In the genomic region with DNA sequence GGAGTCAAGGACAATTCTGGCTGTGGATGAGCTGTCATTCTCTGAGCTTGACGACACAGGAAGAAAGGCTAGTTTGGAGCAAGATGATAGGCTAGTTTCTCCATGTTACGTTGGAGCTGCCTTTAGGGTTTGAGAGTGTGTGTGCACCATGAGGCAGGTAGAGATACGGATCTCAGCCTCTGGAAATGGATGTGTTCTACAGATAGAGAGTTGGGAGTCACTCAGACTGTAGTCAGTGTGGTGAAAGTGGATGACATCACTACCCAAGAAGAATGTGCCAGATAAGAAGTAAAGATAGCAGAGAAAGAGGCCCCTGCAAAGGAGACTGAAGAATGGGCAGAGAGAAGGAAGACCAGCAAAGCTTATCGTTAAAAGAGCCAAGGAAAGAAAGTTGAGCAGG, we compare ENCODE assay signal across 18 cellular contexts. TPM values are rescaled to one million over a fixed set of nuclear protein-coding genes. Genes with fewer than 3 reads are reported as not detected.
"Had no signal": no experiment of that assay in that cellular context is flagged by ENCODE, and none has a peak within 500 bp of the region (broad histone marks: within the 10 kb centered on the region; RNA-seq: fewer than 3 reads in every experiment).

No MANE protein-coding gene starts in this region.

- DNase-seq: activated CD4-positive, alpha-beta T cell treated with anti-CD3 and anti-CD28 coated beads, Interleukin-2, amount 10 ng/mL, durations not matched to agents 7 days and 5 days; activated CD4-positive, CD25-positive, alpha-beta regulatory T cell; activated naive CD4-positive, alpha-beta T cell treated with anti-CD3 and anti-CD28 coated beads, Interleukin-2, amount 50 U/mL, for 16 hours; activated T-cell treated with anti-CD3 and anti-CD28 coated beads for 4 hours; amygdala; sigmoid colon; stimulated activated CD4-positive, alpha-beta T cell treated with anti-CD3 and anti-CD28 coated beads, Interleukin-2, amount 100 ng/mL, for 48 hours; T-helper 17 cell had no signal

- ATAC-seq: T-helper 17 cell had no signal

- H3K9me3 ChIP-seq: sigmoid colon had no signal

- H3K36me3 ChIP-seq: sigmoid colon had no signal

- FAIRE-seq: TTC549 had no signal

- H3K9me3 Mint-ChIP-seq: activated CD4-positive, alpha-beta T cell treated with anti-CD3 and anti-CD28 coated beads, Interleukin-2, amount 10 ng/mL, durations not matched to agents 7 days and 5 days; stimulated activated naive CD8-positive, alpha-beta T cell treated with anti-CD3 and anti-CD28 coated beads, Interleukin-15, Interleukin-2, amounts not matched to agents 100 ng/mL and 50 ng/mL, for 24 hours had no signal

- H3K27ac ChIP-seq: sigmoid colon had no signal

- H3K4me3 Mint-ChIP-seq: activated CD4-positive, alpha-beta T cell treated with anti-CD3 and anti-CD28 coated beads, Interleukin-2, amount 10 ng/mL, durations not matched to agents 7 days and 5 days; endodermal cell; nephron; stimulated activated naive CD8-positive, alpha-beta T cell treated with anti-CD3 and anti-CD28 coated beads, Interleukin-15, Interleukin-2, amounts not matched to agents 100 ng/mL and 50 ng/mL, for 24 hours; T-helper 17 cell had no signal

- H3K27me3 Mint-ChIP-seq: activated CD4-positive, alpha-beta T cell treated with anti-CD3 and anti-CD28 coated beads, Interleukin-2, amount 10 ng/mL, durations not matched to agents 7 days and 5 days; stimulated activated naive CD8-positive, alpha-beta T cell treated with anti-CD3 and anti-CD28 coated beads, Interleukin-15, Interleukin-2, amounts not matched to agents 100 ng/mL and 50 ng/mL, for 24 hours had no signal

- H3K27ac Mint-ChIP-seq: activated CD4-positive, alpha-beta T cell treated with anti-CD3 and anti-CD28 coated beads, Interleukin-2, amount 10 ng/mL, durations not matched to agents 7 days and 5 days; endodermal cell; nephron; stimulated activated naive CD8-positive, alpha-beta T cell treated with anti-CD3 and anti-CD28 coated beads, Interleukin-15, Interleukin-2, amounts not matched to agents 100 ng/mL and 50 ng/mL, for 24 hours; T-helper 17 cell had no signal

- H3K27me3 ChIP-seq: sigmoid colon had no signal

- H3K4me1 Mint-ChIP-seq: activated CD4-positive, alpha-beta T cell treated with anti-CD3 and anti-CD28 coated beads, Interleukin-2, amount 10 ng/mL, durations not matched to agents 7 days and 5 days; nephron; T-helper 17 cell had no signal

- H3K4me3 ChIP-seq: sigmoid colon had no signal

RNA-seq across cellular contexts. Expression of a gene that starts 42.4 kb away (rescaled TPM):
- total RNA-seq: activated CD4-positive, alpha-beta T cell treated with anti-CD3 and anti-CD28 coated beads, Interleukin-2, amount 10 ng/mL, durations not matched to agents 7 days and 5 days; activated CD8-positive, alpha-beta memory T cell treated with anti-CD3 and anti-CD28 coated beads for 36 hours; chondrocyte; dermis microvascular lymphatic vessel endothelial cell; endodermal cell; pulmonary artery endothelial cell; T-helper 17 cell; temporal lobe; ureter had no signal
- polyA plus RNA-seq: sigmoid colon had no signal
